In the genomic region with DNA sequence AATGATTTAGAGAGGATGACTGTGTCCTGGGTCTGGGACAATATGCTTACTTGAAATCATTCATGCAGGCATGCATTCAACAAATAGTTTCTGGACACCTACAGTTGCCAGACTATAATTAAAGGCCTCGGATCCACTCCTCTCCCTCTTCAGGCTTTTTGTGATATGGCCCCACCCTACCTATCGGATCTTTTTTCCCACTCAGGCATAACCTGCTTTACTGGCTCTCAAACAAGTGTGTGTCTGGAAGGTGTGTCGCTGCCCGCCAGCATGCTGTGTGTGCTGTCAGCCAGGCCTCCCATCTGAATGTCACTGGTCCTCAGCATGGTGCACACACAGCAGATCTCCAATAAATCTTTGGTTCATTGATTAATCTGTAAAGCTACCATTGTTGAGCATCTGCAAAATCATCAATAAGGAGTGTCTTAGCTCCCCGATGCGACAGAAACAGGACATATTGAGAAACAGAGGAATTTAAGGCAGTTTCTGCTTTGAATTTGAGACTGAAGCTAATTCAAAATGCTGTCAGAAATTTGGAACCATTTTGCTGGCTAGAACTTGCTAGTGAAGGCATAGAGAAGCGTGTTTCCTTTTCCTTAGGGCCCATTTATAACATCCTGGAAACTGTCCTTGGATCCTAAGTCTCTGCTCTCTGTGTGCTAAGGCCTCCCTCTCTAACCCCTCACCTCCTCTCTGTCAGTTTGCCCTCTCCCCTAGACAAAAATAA, we compare ENCODE assay signal across 15 cellular contexts. TPM values are rescaled to one million over a fixed set of nuclear protein-coding genes. Genes with fewer than 3 reads are reported as not detected.
DNase-seq lines count a peak whose midpoint lies in the region; ATAC-seq, FAIRE-seq and TF ChIP-seq lines count a peak whose summit lies in the region.
"Had no signal": no experiment of that assay in that cellular context is flagged by ENCODE, and none has a peak within 500 bp of the region (broad histone marks: within the 10 kb centered on the region; RNA-seq: fewer than 3 reads in every experiment).

No MANE protein-coding gene starts in this region.

- intact Hi-C loops in HepG2 (cut with micrococcal nuclease; ENCODE audit: unreplicated experiment): no loop called here

- BruUV-seq in HepG2 (replicated peaks; lab: Mats Ljungman, UMichigan): no TSS peak

- H3K27me3 Mint-ChIP-seq in activated naive CD4-positive, alpha-beta T cell treated with anti-CD3 and anti-CD28 coated beads, Interleukin-2, amount 50 U/mL, for 24 hours: no peaks in the 10 kb centered on the region
- H3K27me3 Mint-ChIP-seq in activated CD8-positive, alpha-beta T cell treated with anti-CD3 and anti-CD28 coated beads, Interleukin-2, amount 10 ng/mL, durations not matched to agents 7 days and 5 days (ENCODE audit: low read depth): no peaks in the 10 kb centered on the region

- H3K4me2 ChIP-seq in HepG2 (ENCODE audit: low read depth, low read length): peak overlapping the region; percentile 26; the same call in 1 of the 2 replicates
- H3K4me2 ChIP-seq: KMS-11 had no signal

- WGBS in HepG2 (ENCODE audit: low lambda C conversion rate): 77% methylated on average over 6 of the region's 7 CpGs
- WGBS in tibial nerve, 2 donors: 79 to 83% methylated on average over 7 of the region's 7 CpGs

- TF ChIP-seq CTCF in HepG2 (CRISPR knock-in tag; IDR thresholded peaks at IDR 0.05) (no peak), tibial nerve (IDR thresholded peaks at IDR 0.05) (no peak)

- FAIRE-seq in HepG2 (lab: Jason Lieb, UNC): no peak
- FAIRE-seq: bronchial epithelial cell had no signal

- H3K27ac ChIP-seq in HepG2 (ENCODE audit: extremely low read length, insufficient read depth, low read length) (no peak overlapping the region), tibial nerve (peak overlapping the region; percentile 53 to 96 (median 78))
- H3K27ac ChIP-seq: KMS-11, SK-N-MC had no signal

- TF ChIP-seq RAD21 in HepG2 (CRISPR knock-in tag; IDR thresholded peaks at IDR 0.05): no peak

- H3K4me1 ChIP-seq in HepG2 (ENCODE audit: insufficient read depth, low read length) (peaks cover 46% of the 10 kb centered on the region), tibial nerve (peaks cover 0 to 72% (median 33%) of the 10 kb centered on the region in 4 donors)

- H4K20me1 ChIP-seq in HepG2 (ENCODE audit: insufficient read depth, low read length): no peaks in the 10 kb centered on the region

- H3K4me1 Mint-ChIP-seq in activated naive CD4-positive, alpha-beta T cell treated with anti-CD3 and anti-CD28 coated beads, Interleukin-2, amount 50 U/mL, for 24 hours: peaks cover 95% of the 10 kb centered on the region
- H3K4me1 Mint-ChIP-seq in activated CD8-positive, alpha-beta T cell treated with anti-CD3 and anti-CD28 coated beads, Interleukin-2, amount 10 ng/mL, durations not matched to agents 7 days and 5 days (ENCODE audit: low read depth): peaks cover 50% of the 10 kb centered on the region

- H3K4me3 Mint-ChIP-seq in activated naive CD4-positive, alpha-beta T cell treated with anti-CD3 and anti-CD28 coated beads, Interleukin-2, amount 50 U/mL, for 24 hours: peak overlapping the region; percentile 24
- H3K4me3 Mint-ChIP-seq in activated CD8-positive, alpha-beta T cell treated with anti-CD3 and anti-CD28 coated beads, Interleukin-2, amount 10 ng/mL, durations not matched to agents 7 days and 5 days: no peak overlapping the region

- POLR2A ChIA-PET in activated CD8-positive, alpha-beta T cell treated with anti-CD3 and anti-CD28 coated beads, Interleukin-2, amount 10 ng/mL, durations not matched to agents 7 days and 5 days (lab: Charles Lee): no interaction called here
- POLR2A ChIA-PET in HepG2 (lab: Yijun Ruan, JAX): no interaction called here

- ATAC-seq in activated CD8-positive, alpha-beta T cell treated with anti-CD3 and anti-CD28 coated beads, Interleukin-2, amount 10 ng/mL, durations not matched to agents 7 days and 5 days: no peak
- peak; percentile 19; the same call in 2 of the 3 replicates for ATAC-seq in HepG2
- no peak for ATAC-seq in GM21576 (IDR thresholded peaks at IDR 0.05; ENCODE audit: unreplicated experiment)
- ATAC-seq: activated T-cell treated with anti-CD3 and anti-CD28 coated beads, Interleukin-2, amount 50 U/mL, for 72 hours had no signal

- H3K27ac Mint-ChIP-seq in activated naive CD4-positive, alpha-beta T cell treated with anti-CD3 and anti-CD28 coated beads, Interleukin-2, amount 50 U/mL, for 24 hours: peak overlapping the region; percentile 98
- H3K27ac Mint-ChIP-seq in activated CD8-positive, alpha-beta T cell treated with anti-CD3 and anti-CD28 coated beads, Interleukin-2, amount 10 ng/mL, durations not matched to agents 7 days and 5 days: peak overlapping the region; percentile 6

- H3K79me2 ChIP-seq in HepG2 (ENCODE audit: insufficient read depth, low read length): no peaks in the 10 kb centered on the region

- H3K9me3 ChIP-seq in HepG2 (ENCODE audit: low read length) (no peaks in the 10 kb centered on the region), tibial nerve (no peaks in the 10 kb centered on the region)

- in situ Hi-C loops in HepG2 (cut with HindIII; ENCODE audit: extremely low pct_ligation_motif_present, low pct_unique_long_range_greater_than_20kb): no loop called here

- no peak overlapping the region for H3K4me3 ChIP-seq in HepG2 (replicated peaks in 1 of 3; ENCODE audit: insufficient read depth in 1 of 3, low read depth in 2 of 3, low read length in 3 of 3)
- no peak overlapping the region for H3K4me3 ChIP-seq in tibial nerve
- H3K4me3 ChIP-seq: SK-N-MC had no signal

- peaks cover 6% of the 10 kb centered on the region for H3K9me3 Mint-ChIP-seq in activated naive CD4-positive, alpha-beta T cell treated with anti-CD3 and anti-CD28 coated beads, Interleukin-2, amount 50 U/mL, for 24 hours
- H3K9me3 Mint-ChIP-seq in activated CD8-positive, alpha-beta T cell treated with anti-CD3 and anti-CD28 coated beads, Interleukin-2, amount 10 ng/mL, durations not matched to agents 7 days and 5 days (ENCODE audit: insufficient read depth): no peaks in the 10 kb centered on the region

- CTCF ChIA-PET in activated CD8-positive, alpha-beta T cell treated with anti-CD3 and anti-CD28 coated beads, Interleukin-2, amount 10 ng/mL, durations not matched to agents 7 days and 5 days (lab: Charles Lee): interaction anchor here (1.0 to 3.3 kb wide), 3 partner anchors 12 to 20 kb away, joined by 3 to 30 read pairs (median 4); no protein-coding TSS in a partner anchor
- CTCF ChIA-PET in HepG2 (lab: Yijun Ruan, JAX; ENCODE audit: low intra/inter-chr PET ratio, low total read pairs): interaction anchor here (1.8 to 2.3 kb wide), 2 partner anchors 20 to 320 kb away, joined by 5 to 17 read pairs; no protein-coding TSS in a partner anchor

- DNase-seq in activated naive CD4-positive, alpha-beta T cell treated with Interleukin-2 at 50 U/mL for 16 hours: no peak
- DNase-seq in activated CD8-positive, alpha-beta T cell treated with anti-CD3 and anti-CD28 coated beads, Interleukin-2, amount 10 ng/mL, durations not matched to agents 7 days and 5 days: no peak
- no peak for DNase-seq in HepG2 (ENCODE audit: low spot score)
- DNase-seq in tibial nerve (ENCODE audit: low spot score in 2 of 2): no peak
- no peak for DNase-seq in NCI-H1105 treated with DMSO at 0.1 percent for 48 hours (lab: John Stamatoyannopoulos, UW)
- DNase-seq in NCI-H2171 (lab: John Stamatoyannopoulos, UW): no peak
- DNase-seq: activated T-cell treated with anti-CD3 and anti-CD28 coated beads, Interleukin-2, amount 50 U/mL, for 72 hours; hippocampal formation; NCI-H2029 had no signal

- peaks cover 15% of the 10 kb centered on the region for H3K36me3 Mint-ChIP-seq in activated naive CD4-positive, alpha-beta T cell treated with anti-CD3 and anti-CD28 coated beads, Interleukin-2, amount 50 U/mL, for 24 hours
- peaks cover 2% of the 10 kb centered on the region for H3K36me3 Mint-ChIP-seq in activated CD8-positive, alpha-beta T cell treated with anti-CD3 and anti-CD28 coated beads, Interleukin-2, amount 10 ng/mL, durations not matched to agents 7 days and 5 days (ENCODE audit: low read depth)

- no peak overlapping the region for H2AFZ ChIP-seq in HepG2 (ENCODE audit: low read length)

- H3K27me3 ChIP-seq in HepG2 (ENCODE audit: control insufficient read depth in 1 of 2, insufficient read depth in 2 of 2, low read length in 2 of 2): peaks cover 0 to 7% of the 10 kb centered on the region in 2 experiments; a peak in 3 of 5 replicates
- no peaks in the 10 kb centered on the region for H3K27me3 ChIP-seq in tibial nerve

- H3K36me3 ChIP-seq in HepG2 (replicated peaks in 1 of 2; ENCODE audit: control insufficient read depth in 1 of 2, insufficient read depth in 2 of 2, low read length in 2 of 2): no peaks in the 10 kb centered on the region
- H3K36me3 ChIP-seq in tibial nerve: no peaks in the 10 kb centered on the region

- no peak for TF ChIP-seq POLR2A in HepG2 (IDR thresholded peaks at IDR 0.05; ENCODE audit: insufficient read depth in 1 of 2, low read depth in 2 of 2, low read length in 2 of 2)
- no peak for TF ChIP-seq POLR2A in tibial nerve (IDR thresholded peaks at IDR 0.05)

- no peak for TF ChIP-seq EP300 in HepG2 (IDR thresholded peaks at IDR 0.05; ENCODE audit: low read depth in 2 of 2, low read length in 2 of 2)
- no peak for TF ChIP-seq EP300 in HepG2 (CRISPR knock-in tag; IDR thresholded peaks at IDR 0.05; ENCODE audit: borderline replicate concordance)
- no peak for TF ChIP-seq EP300 in tibial nerve (IDR thresholded peaks at IDR 0.05)

- no peak overlapping the region for H3K9ac ChIP-seq in HepG2 (ENCODE audit: insufficient read depth, low read depth, low read length)
- H3K9ac ChIP-seq: KMS-11 had no signal

RNA-seq across cellular contexts. Expression of a gene that starts 23.5 kb away (rescaled TPM):
- not detected for total RNA-seq in activated CD8-positive, alpha-beta T cell treated with anti-CD3 and anti-CD28 coated beads, Interleukin-2, amount 10 ng/mL, durations not matched to agents 7 days and 5 days
- not detected in 2 replicates for total RNA-seq in HepG2 (2016; rRNA removed; fragmentation: Illumina TruSeq; extraction: Trizol)
- not detected in 2 replicates for total RNA-seq in HepG2 (2016; cell fraction: cytosol; rRNA removed; fragmentation: Illumina TruSeq; extraction: Trizol; ENCODE audit: low read depth)
- total RNA-seq in HepG2 (2016; cell fraction: insoluble cytoplasmic fraction; rRNA removed; fragmentation: Illumina TruSeq; extraction: Trizol): not detected in 2 replicates
- not detected in 2 replicates for total RNA-seq in HepG2 (2016; cell fraction: membrane; rRNA removed; fragmentation: Illumina TruSeq; extraction: Trizol)
- not detected in 2 replicates for total RNA-seq in HepG2 (2016; cell fraction: nucleus; rRNA removed; fragmentation: Illumina TruSeq; extraction: Trizol)
- 0.10 TPM in 1 of 2 replicates, not detected in the other for polyA plus RNA-seq in HepG2 (2011; rRNA removed)
- polyA plus RNA-seq in HepG2 (2011; cell fraction: cytosol; rRNA removed): 0.10 and 0.21 TPM in 2 replicates
- 0.17 TPM in 1 of 2 replicates, not detected in the other for polyA plus RNA-seq in HepG2 (2011; cell fraction: nucleus; rRNA removed)
- 0.11 and 0.17 TPM in 2 replicates for polyA plus RNA-seq in HepG2 (2012)
- polyA plus RNA-seq in HepG2 (2016; cell fraction: cytosol; fragmentation: Illumina TruSeq; extraction: Trizol; ENCODE audit: low read depth): not detected in 2 replicates
- polyA plus RNA-seq in HepG2 (2016; cell fraction: insoluble cytoplasmic fraction; fragmentation: Illumina TruSeq; extraction: Trizol; ENCODE audit: low read depth): not detected in 2 replicates
- polyA plus RNA-seq in HepG2 (2016; cell fraction: membrane; fragmentation: Illumina TruSeq; extraction: Trizol; ENCODE audit: low read depth): not detected in 2 replicates
- not detected in 2 replicates for polyA plus RNA-seq in HepG2 (2016; cell fraction: nucleus; fragmentation: Illumina TruSeq; extraction: Trizol; ENCODE audit: insufficient read depth, low read depth)
- not detected in 2 replicates for polyA minus RNA-seq in HepG2 (2011; rRNA and poly(A)+ RNA removed; ENCODE audit: low replicate concordance)
- not detected in 2 replicates for polyA minus RNA-seq in HepG2 (2011; cell fraction: cytosol; rRNA and poly(A)+ RNA removed)
- polyA minus RNA-seq in HepG2 (2011; cell fraction: nucleus; rRNA and poly(A)+ RNA removed): not detected in 2 replicates
- under 1 TPM in 2 of 4 donors, not detected in 2; 0.39 to 0.42 TPM for total RNA-seq in tibial nerve
- total RNA-seq: bronchial epithelial cell, lung microvascular endothelial cell had no signal

RNA-seq across cellular contexts. Expression of a gene that starts 56.9 kb away (rescaled TPM):
- 10 to 100 TPM; 16.0 to 16.5 TPM for total RNA-seq in activated CD8-positive, alpha-beta T cell treated with anti-CD3 and anti-CD28 coated beads, Interleukin-2, amount 10 ng/mL, durations not matched to agents 7 days and 5 days
- 20.8 and 22.6 TPM in 2 replicates for total RNA-seq in HepG2 (2016; rRNA removed; fragmentation: Illumina TruSeq; extraction: Trizol)
- 7.3 and 7.4 TPM in 2 replicates for total RNA-seq in HepG2 (2016; cell fraction: cytosol; rRNA removed; fragmentation: Illumina TruSeq; extraction: Trizol; ENCODE audit: low read depth)
- 22.6 and 24.2 TPM in 2 replicates for total RNA-seq in HepG2 (2016; cell fraction: insoluble cytoplasmic fraction; rRNA removed; fragmentation: Illumina TruSeq; extraction: Trizol)
- 13.3 and 14.4 TPM in 2 replicates for total RNA-seq in HepG2 (2016; cell fraction: membrane; rRNA removed; fragmentation: Illumina TruSeq; extraction: Trizol)
- total RNA-seq in HepG2 (2016; cell fraction: nucleus; rRNA removed; fragmentation: Illumina TruSeq; extraction: Trizol): 35.6 and 36.6 TPM in 2 replicates
- polyA plus RNA-seq in HepG2 (2011; rRNA removed): 17.1 and 17.3 TPM in 2 replicates
- polyA plus RNA-seq in HepG2 (2011; cell fraction: cytosol; rRNA removed): 5.0 and 6.6 TPM in 2 replicates
- 22.2 and 28.1 TPM in 2 replicates for polyA plus RNA-seq in HepG2 (2011; cell fraction: nucleus; rRNA removed)
- 11.8 and 13.5 TPM in 2 replicates for polyA plus RNA-seq in HepG2 (2012)
- polyA plus RNA-seq in HepG2 (2016; cell fraction: cytosol; fragmentation: Illumina TruSeq; extraction: Trizol; ENCODE audit: low read depth): 3.4 and 5.1 TPM in 2 replicates
- 16.1 and 19.1 TPM in 2 replicates for polyA plus RNA-seq in HepG2 (2016; cell fraction: insoluble cytoplasmic fraction; fragmentation: Illumina TruSeq; extraction: Trizol; ENCODE audit: low read depth)
- 5.3 and 8.3 TPM in 2 replicates for polyA plus RNA-seq in HepG2 (2016; cell fraction: membrane; fragmentation: Illumina TruSeq; extraction: Trizol; ENCODE audit: low read depth)
- polyA plus RNA-seq in HepG2 (2016; cell fraction: nucleus; fragmentation: Illumina TruSeq; extraction: Trizol; ENCODE audit: insufficient read depth, low read depth): 48.4 and 49.1 TPM in 2 replicates
- 5.7 and 6.5 TPM in 2 replicates for polyA minus RNA-seq in HepG2 (2011; rRNA and poly(A)+ RNA removed; ENCODE audit: low replicate concordance)
- 4.7 and 5.2 TPM in 2 replicates for polyA minus RNA-seq in HepG2 (2011; cell fraction: cytosol; rRNA and poly(A)+ RNA removed)
- 59.6 and 64.6 TPM in 2 replicates for polyA minus RNA-seq in HepG2 (2011; cell fraction: nucleus; rRNA and poly(A)+ RNA removed)
- total RNA-seq in tibial nerve: 10 to 100 TPM; 47.2 to 64.5 (median 50.7) TPM

RNA-seq across cellular contexts. Expression of a gene that starts 57.0 kb away (rescaled TPM):
- 1 to 10 TPM; 1.9 to 2.2 TPM for total RNA-seq in activated CD8-positive, alpha-beta T cell treated with anti-CD3 and anti-CD28 coated beads, Interleukin-2, amount 10 ng/mL, durations not matched to agents 7 days and 5 days
- total RNA-seq in HepG2 (2016; rRNA removed; fragmentation: Illumina TruSeq; extraction: Trizol) (19.5 and 23.7 TPM in 2 replicates), tibial nerve (10 to 100 TPM; 18.0 to 32.1 (median 23.9) TPM)
- 15.4 and 22.2 TPM in 2 replicates for total RNA-seq in HepG2 (2016; cell fraction: cytosol; rRNA removed; fragmentation: Illumina TruSeq; extraction: Trizol; ENCODE audit: low read depth)
- 15.5 and 25.0 TPM in 2 replicates for total RNA-seq in HepG2 (2016; cell fraction: insoluble cytoplasmic fraction; rRNA removed; fragmentation: Illumina TruSeq; extraction: Trizol)
- 19.0 and 23.1 TPM in 2 replicates for total RNA-seq in HepG2 (2016; cell fraction: membrane; rRNA removed; fragmentation: Illumina TruSeq; extraction: Trizol)
- 6.9 and 8.1 TPM in 2 replicates for total RNA-seq in HepG2 (2016; cell fraction: nucleus; rRNA removed; fragmentation: Illumina TruSeq; extraction: Trizol)
- polyA plus RNA-seq in HepG2 (2011; rRNA removed): 8.8 and 11.3 TPM in 2 replicates
- polyA plus RNA-seq in HepG2 (2011; cell fraction: cytosol; rRNA removed): 4.6 and 5.4 TPM in 2 replicates
- polyA plus RNA-seq in HepG2 (2011; cell fraction: nucleus; rRNA removed): 1.2 and 3.0 TPM in 2 replicates
- polyA plus RNA-seq in HepG2 (2012): 6.8 and 9.1 TPM in 2 replicates
- polyA plus RNA-seq in HepG2 (2016; cell fraction: cytosol; fragmentation: Illumina TruSeq; extraction: Trizol; ENCODE audit: low read depth): 13.1 and 23.5 TPM in 2 replicates
- 18.0 and 19.3 TPM in 2 replicates for polyA plus RNA-seq in HepG2 (2016; cell fraction: insoluble cytoplasmic fraction; fragmentation: Illumina TruSeq; extraction: Trizol; ENCODE audit: low read depth)
- polyA plus RNA-seq in HepG2 (2016; cell fraction: membrane; fragmentation: Illumina TruSeq; extraction: Trizol; ENCODE audit: low read depth): 10.6 and 16.7 TPM in 2 replicates
- 8.0 and 9.9 TPM in 2 replicates for polyA plus RNA-seq in HepG2 (2016; cell fraction: nucleus; fragmentation: Illumina TruSeq; extraction: Trizol; ENCODE audit: insufficient read depth, low read depth)
- polyA minus RNA-seq in HepG2 (2011; rRNA and poly(A)+ RNA removed; ENCODE audit: low replicate concordance): 0.58 and 1.4 TPM in 2 replicates
- 1.2 and 1.5 TPM in 2 replicates for polyA minus RNA-seq in HepG2 (2011; cell fraction: cytosol; rRNA and poly(A)+ RNA removed)
- 1.5 and 2.0 TPM in 2 replicates for polyA minus RNA-seq in HepG2 (2011; cell fraction: nucleus; rRNA and poly(A)+ RNA removed)
